In genomic region chr1:32204943-32205361, GRCh38 we compare ENCODE assay signal across 8 cellular contexts. TPM values are rescaled to one million over a fixed set of nuclear protein-coding genes. Genes with fewer than 3 reads are reported as not detected.
DNase-seq lines count a peak whose midpoint lies in the region; ATAC-seq and TF ChIP-seq lines count a peak whose summit lies in the region.

No MANE protein-coding gene starts in this region.

- H3K23ac ChIP-seq in trophoblast cell (ENCODE audit: low read length): no peak overlapping the region

- intact Hi-C loops in PC-3 (cut with micrococcal nuclease): no loop called here
- intact Hi-C loops in esophagus squamous epithelium (cut with DNase I): no loop called here

- peak overlapping the region; percentile 58 for H4K12ac ChIP-seq in trophoblast cell (ENCODE audit: low read depth, low read length)

- no peaks in the 10 kb centered on the region for H3K9me2 ChIP-seq in DOHH2 (replicated peaks; ENCODE audit: control insufficient read depth, low read length)
- no peaks in the 10 kb centered on the region for H3K9me2 ChIP-seq in PC-3 (replicated peaks; ENCODE audit: low read length)

- no peak for TF ChIP-seq CTCF in DOHH2 (IDR thresholded peaks at IDR 0.05; ENCODE audit: low read depth, low read length, poor library complexity, severe bottlenecking)
- TF ChIP-seq CTCF in PC-3 (conservative IDR thresholded peaks at IDR 0.05; ENCODE audit: low read depth, low read length): no peak
- TF ChIP-seq CTCF in esophagus squamous epithelium (IDR thresholded peaks at IDR 0.05): no peak

- no peak; the same call in 1 of the 2 replicates for ATAC-seq in PC-3
- ATAC-seq in HG02759 (IDR thresholded peaks at IDR 0.05; ENCODE audit: unreplicated experiment): no peak
- ATAC-seq in HG03439 (IDR thresholded peaks at IDR 0.05; ENCODE audit: unreplicated experiment): no peak

- peak overlapping the region; percentile 87 for H2AFZ ChIP-seq in PC-3 (ENCODE audit: low read length)
- peak overlapping the region; percentile 80 for H2AFZ ChIP-seq in trophoblast cell (ENCODE audit: insufficient read depth, low read length, poor library complexity)

- H4K91ac ChIP-seq in trophoblast cell (ENCODE audit: low read depth, low read length): peak overlapping the region; percentile 21

- peak overlapping the region; percentile 30 for H3K14ac ChIP-seq in trophoblast cell (ENCODE audit: low read length)

- H4K8ac ChIP-seq in trophoblast cell (ENCODE audit: low read depth, low read length): peak overlapping the region; percentile 66

- H3K4me3 ChIP-seq in DOHH2 (ENCODE audit: low read length): peak overlapping the region; percentile 82
- H3K4me3 ChIP-seq in PC-3 (ENCODE audit: low read length): peak overlapping the region; percentile 83
- H3K4me3 ChIP-seq in esophagus squamous epithelium: peak overlapping the region; percentile 40 to 69 (median 67)
- peak overlapping the region; percentile 73 for H3K4me3 ChIP-seq in trophoblast cell (ENCODE audit: low read depth, low read length)

- DNase-seq in PC-3 (no peak), esophagus squamous epithelium (lab: John Stamatoyannopoulos, UW) (no peak), trophoblast cell (peak in 1 of 2 donors; percentile 33), HuH-7 (ENCODE audit: low spot score) (no peak), NCI-H2171 (lab: John Stamatoyannopoulos, UW) (no peak)

- 0 out of 2 replicates have a peak, but pooled peaks cover 4% of the 10 kb centered on the region for H3F3A ChIP-seq in DOHH2 (ENCODE audit: control insufficient read depth, insufficient read depth)
- H3F3A ChIP-seq in PC-3 (ENCODE audit: low read length, unreplicated experiment): no peaks in the 10 kb centered on the region

- BruUV-seq in PC-3 (replicated peaks; lab: Mats Ljungman, UMichigan): TSS peak; percentile 5

- POLR2A ChIA-PET in PC-3 (lab: Charles Lee; ENCODE audit: unreplicated experiment): no interaction called here

- no peak overlapping the region for H3K4ac ChIP-seq in trophoblast cell (ENCODE audit: low read depth, low read length)

- CTCF ChIA-PET in PC-3 (lab: Charles Lee): no interaction called here

- H2BK120ac ChIP-seq in trophoblast cell (ENCODE audit: insufficient read depth, low read length, poor library complexity): no peak overlapping the region

- H3K4me2 ChIP-seq in DOHH2 (ENCODE audit: low read length) (peak overlapping the region; percentile 94), PC-3 (ENCODE audit: low read length) (peak overlapping the region; percentile 94), trophoblast cell (ENCODE audit: low read length) (peak overlapping the region; percentile 84)

- H4K20me1 ChIP-seq in DOHH2 (ENCODE audit: control insufficient read depth, insufficient read depth, low read depth, low read length) (no peaks in the 10 kb centered on the region), PC-3 (ENCODE audit: low read length) (no peaks in the 10 kb centered on the region)

- H2AK5ac ChIP-seq in trophoblast cell (ENCODE audit: low read length): no peak overlapping the region

- H3K9me3 ChIP-seq in DOHH2 (ENCODE audit: control insufficient read depth, insufficient read depth, low read length): no peaks in the 10 kb centered on the region
- no peaks in the 10 kb centered on the region for H3K9me3 ChIP-seq in PC-3 (ENCODE audit: low read length)
- no peaks in the 10 kb centered on the region for H3K9me3 ChIP-seq in esophagus squamous epithelium
- H3K9me3 ChIP-seq in trophoblast cell (ENCODE audit: insufficient read depth, low read depth, low read length): no peaks in the 10 kb centered on the region

- peaks cover 17% of the 10 kb centered on the region for H3K79me1 ChIP-seq in trophoblast cell (ENCODE audit: low read length)

- H3K27ac ChIP-seq in DOHH2 (ENCODE audit: low read depth, low read length) (no peak overlapping the region), PC-3 (ENCODE audit: low read length) (no peak overlapping the region), esophagus squamous epithelium (peak overlapping the region; percentile 40 to 76 (median 61)), trophoblast cell (ENCODE audit: low read depth, low read length) (no peak overlapping the region)

- H3K4me1 ChIP-seq in DOHH2 (ENCODE audit: control insufficient read depth, low read length): peaks cover 44% of the 10 kb centered on the region
- H3K4me1 ChIP-seq in PC-3 (ENCODE audit: insufficient read depth, low read length): peaks cover 34% of the 10 kb centered on the region
- peaks cover 8 to 55% (median 28%) of the 10 kb centered on the region in 3 donors for H3K4me1 ChIP-seq in esophagus squamous epithelium
- peaks cover 16 to 19% of the 10 kb centered on the region in 2 experiments for H3K4me1 ChIP-seq in trophoblast cell (ENCODE audit: control insufficient read depth in 1 of 2, insufficient read depth in 2 of 2, low read length in 2 of 2)

- H3K27me3 ChIP-seq in DOHH2 (ENCODE audit: control insufficient read depth, low read length) (no peaks in the 10 kb centered on the region), PC-3 (ENCODE audit: low read length) (no peaks in the 10 kb centered on the region), esophagus squamous epithelium (no peaks in the 10 kb centered on the region), trophoblast cell (ENCODE audit: insufficient read depth, low read length) (no peaks in the 10 kb centered on the region)

- WGBS in esophagus squamous epithelium, 2 donors: 9 to 37% methylated on average over 20 to 24 of the region's 26 CpGs
- WGBS in trophoblast cell (ENCODE audit: extremely low coverage, insufficient coverage, insufficient read length): no CpG with 5 or more reads among the region's 26 CpGs

- H3K18ac ChIP-seq in trophoblast cell (ENCODE audit: low read length): peak overlapping the region; percentile 7

- H3K79me2 ChIP-seq in DOHH2 (ENCODE audit: control insufficient read depth, low read length): peaks cover 10% of the 10 kb centered on the region
- peaks cover 18% of the 10 kb centered on the region for H3K79me2 ChIP-seq in PC-3 (ENCODE audit: low read length)
- H3K79me2 ChIP-seq in trophoblast cell (ENCODE audit: control insufficient read depth, insufficient read depth, low read length, poor library complexity): peaks cover 4% of the 10 kb centered on the region

- peak overlapping the region; percentile 16 for H2BK12ac ChIP-seq in trophoblast cell (ENCODE audit: low read length)

- peaks cover 13% of the 10 kb centered on the region for H3K36me3 ChIP-seq in DOHH2 (ENCODE audit: control insufficient read depth, low read length)
- H3K36me3 ChIP-seq in PC-3 (ENCODE audit: low read depth, low read length): peaks cover 5% of the 10 kb centered on the region; the same call in 1 of the 2 replicates
- no peaks in the 10 kb centered on the region for H3K36me3 ChIP-seq in esophagus squamous epithelium
- H3K36me3 ChIP-seq in trophoblast cell (ENCODE audit: control insufficient read depth in 1 of 2, insufficient read depth in 2 of 2, low read length in 2 of 2): peaks cover 0 to 8% of the 10 kb centered on the region in 2 experiments

- no peak overlapping the region for H2BK5ac ChIP-seq in trophoblast cell (ENCODE audit: low read depth, low read length, poor library complexity)

- peak overlapping the region; percentile 92 for H3K9ac ChIP-seq in PC-3 (ENCODE audit: low read length)
- peak overlapping the region; percentile 18 for H3K9ac ChIP-seq in trophoblast cell (ENCODE audit: low read length)

- no peak for TF ChIP-seq POLR2A in esophagus squamous epithelium (IDR thresholded peaks at IDR 0.05)

RNA-seq across cellular contexts. Expression of gene IQCC, which starts 0.5 kb away (rescaled TPM):
- total RNA-seq in PC-3 (2014; rRNA removed) (8.5 and 11.8 TPM in 2 replicates), esophagus squamous epithelium (1 to 10 TPM in 2 of 4 donors, under 1 TPM in 2; 0.66 to 2.0 (median 1.1) TPM)
- 2.3 TPM in 2 replicates for polyA plus RNA-seq in trophoblast cell (2013)

RNA-seq across cellular contexts. Expression of gene DCDC2B, which starts 3.9 kb away (rescaled TPM):
- not detected in 2 replicates for total RNA-seq in PC-3 (2014; rRNA removed)
- total RNA-seq in esophagus squamous epithelium: not detected
- not detected in 2 replicates for polyA plus RNA-seq in trophoblast cell (2013)

RNA-seq across cellular contexts. Expression of gene CCDC28B, which starts 4.6 kb away (rescaled TPM):
- total RNA-seq in PC-3 (2014; rRNA removed) (4.7 and 5.5 TPM in 2 replicates), esophagus squamous epithelium (1 to 10 TPM in 3 of 4 donors, under 1 TPM in 1; 0.88 to 2.9 (median 1.6) TPM)
- polyA plus RNA-seq in trophoblast cell (2013): 12.7 and 13.6 TPM in 2 replicates

RNA-seq across cellular contexts. Expression of gene TMEM234, which starts 17.2 kb away (rescaled TPM):
- total RNA-seq in PC-3 (2014; rRNA removed) (4.2 and 7.7 TPM in 2 replicates), esophagus squamous epithelium (10 to 100 TPM in 2 of 4 donors, 1 to 10 TPM in 2; 6.4 to 11.1 (median 9.4) TPM)
- 10.1 and 10.9 TPM in 2 replicates for polyA plus RNA-seq in trophoblast cell (2013)

RNA-seq across cellular contexts. Expression of gene EIF3I, which starts 17.3 kb away (rescaled TPM):
- 413 and 442 TPM in 2 replicates for total RNA-seq in PC-3 (2014; rRNA removed)
- total RNA-seq in esophagus squamous epithelium: 100 to 1,000 TPM; 143 to 220 (median 202) TPM
- 160 TPM in 2 replicates for polyA plus RNA-seq in trophoblast cell (2013)

Comparison
In these comparisons a context has a peak if more than half of its experiments do, and no peak if none do; other contexts are left out.
1. H3K27ac ChIP-seq: peak in esophagus squamous epithelium (4 of 4); none in DOHH2 (single experiment), PC-3 (single experiment) and trophoblast cell (single experiment).
2. Peak in every context shown above with its lines, with median percentiles within 50 percentile points of each other: H3K4me2 ChIP-seq and H3K4me3 ChIP-seq.